8 cellular contexts compared by ENCODE assay signal in the genomic region with DNA sequence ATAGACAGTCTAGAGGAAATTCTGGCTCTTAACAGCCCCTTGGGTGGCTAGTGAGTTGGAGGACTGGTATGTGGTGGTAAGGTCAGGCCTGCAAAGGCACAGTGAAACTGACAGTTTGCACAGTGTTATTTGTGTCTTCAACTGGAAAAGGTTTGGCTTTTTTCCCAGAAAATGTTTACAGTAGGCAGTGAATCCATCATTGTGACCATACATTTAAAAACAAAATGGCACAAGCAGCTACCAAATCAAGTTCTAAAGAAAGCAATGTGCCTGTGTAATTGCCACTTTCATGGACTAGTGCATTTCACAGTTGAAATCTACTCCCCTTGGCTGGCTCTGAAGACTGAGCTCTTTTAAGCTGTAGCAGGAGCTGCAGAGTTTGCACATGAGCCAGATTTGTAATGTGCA. TPM values are rescaled to one million over a fixed set of nuclear protein-coding genes. Genes with fewer than 3 reads are reported as not detected.
A peak's percentile ranks its signal among the peaks of the same experiment; 100 is the strongest.
DNase-seq lines count a peak whose midpoint lies in the region; ATAC-seq and TF ChIP-seq lines count a peak whose summit lies in the region.

No MANE protein-coding gene starts in this region.

- H3K27me3 Mint-ChIP-seq in endothelial cell (ENCODE audit: unreplicated experiment), result peaks cover 1% of the 10 kb centered on the region

- CTCF ChIA-PET in SK-N-SH (lab: Yijun Ruan, JAX), result interaction anchor here (1.1 kb wide), 1 partner anchor 11 kb away, joined by 4 read pairs; no protein-coding TSS in a partner anchor

- peak overlapping the region; percentile 45; the same call in 1 of the 2 replicates for H3K4me2 ChIP-seq in SK-N-SH

- H3K9ac ChIP-seq in SK-N-SH, result no peak overlapping the region

- POLR2A ChIA-PET in SK-N-SH (lab: Yijun Ruan, JAX), result no interaction called here

- H3K9me3 ChIP-seq in SK-N-SH, result no peaks in the 10 kb centered on the region

- DNase-seq in LNCaP clone FGC (ENCODE audit: low read depth), result peak; percentile 94
- DNase-seq in SK-N-SH, result no peak
- DNase-seq in left ventricle myocardium superior, result no peak
- no peak for DNase-seq in endothelial cell (ENCODE audit: low spot score)
- no peak for DNase-seq in posterior vena cava (ENCODE audit: low spot score)
- DNase-seq in ecto neural progenitor cell (ENCODE audit: low spot score), result no peak

- H3K4me1 Mint-ChIP-seq in endothelial cell (ENCODE audit: unreplicated experiment), result no peaks in the 10 kb centered on the region

- H3K36me3 Mint-ChIP-seq in endothelial cell (ENCODE audit: low read depth, unreplicated experiment), result peaks cover 22% of the 10 kb centered on the region

- H3K79me2 ChIP-seq in ACC112 (ENCODE audit: control insufficient read depth, insufficient read depth, low read length, unreplicated experiment) (no peaks in the 10 kb centered on the region), SK-N-SH (ENCODE audit: insufficient read depth) (no peaks in the 10 kb centered on the region)

- TF ChIP-seq CTCF in LNCaP clone FGC (IDR thresholded peaks at IDR 0.05; ENCODE audit: control insufficient read depth, extremely low read depth, insufficient read depth) (no peak), SK-N-SH (IDR thresholded peaks at IDR 0.05) (no peak), endothelial cell (IDR thresholded peaks at IDR 0.05; ENCODE audit: unreplicated experiment) (no peak)

- H3K27ac ChIP-seq in ACC112 (ENCODE audit: low read depth, low read length) (peak overlapping the region; percentile 36; the same call in 1 of the 2 replicates), SK-N-SH (ENCODE audit: low read depth in 2 of 2, low read length in 1 of 2) (peak overlapping the region; percentile 45 to 66; a peak in 3 of 4 replicates)

- peak; percentile 29 to 59; a peak in 2 of 4 replicates for TF ChIP-seq EP300 in SK-N-SH (IDR thresholded peaks at IDR 0.05; ENCODE audit: borderline replicate concordance in 1 of 2, low read depth in 1 of 2, low read length in 1 of 2)

- H3K36me3 ChIP-seq in ACC112 (ENCODE audit: insufficient read depth, low read length) (peaks cover 5% of the 10 kb centered on the region), SK-N-SH (replicated peaks in 1 of 2; ENCODE audit: control insufficient read depth in 1 of 2, insufficient read depth in 2 of 2, low read length in 1 of 2) (peaks cover 9 to 20% of the 10 kb centered on the region in 2 experiments)

- no peaks in the 10 kb centered on the region for H3K9me3 Mint-ChIP-seq in endothelial cell (ENCODE audit: unreplicated experiment)

- H3F3A ChIP-seq in SK-N-SH (replicated peaks; ENCODE audit: insufficient read depth), result peaks cover 23% of the 10 kb centered on the region

- no peaks in the 10 kb centered on the region for H3K27me3 ChIP-seq in ACC112 (ENCODE audit: insufficient read depth, low read length)
- H3K27me3 ChIP-seq in SK-N-SH (ENCODE audit: insufficient read depth), result no peaks in the 10 kb centered on the region

- no peak for TF ChIP-seq RAD21 in SK-N-SH (IDR thresholded peaks at IDR 0.05; ENCODE audit: low read length)

- no peaks in the 10 kb centered on the region for H3K9me2 ChIP-seq in SK-N-SH

- ATAC-seq in left ventricle myocardium superior, result peak; percentile 75
- ATAC-seq in GM19328 (IDR thresholded peaks at IDR 0.05; ENCODE audit: unreplicated experiment), result no peak

- H3K4me3 Mint-ChIP-seq in endothelial cell (ENCODE audit: unreplicated experiment), result no peak overlapping the region

- no peaks in the 10 kb centered on the region for H4K20me1 ChIP-seq in SK-N-SH (ENCODE audit: insufficient read depth)

- H3K27ac Mint-ChIP-seq in endothelial cell (ENCODE audit: unreplicated experiment), result no peak overlapping the region

- H2AFZ ChIP-seq in ACC112 (ENCODE audit: low read length, unreplicated experiment) (no peak overlapping the region), SK-N-SH (ENCODE audit: low read depth) (no peak overlapping the region)

- intact Hi-C loops in left ventricle myocardium superior (cut with micrococcal nuclease) (no loop called here), posterior vena cava (cut with DNase I) (no loop called here)

- peaks cover 12% of the 10 kb centered on the region for H3K4me1 ChIP-seq in ACC112 (ENCODE audit: control insufficient read depth, insufficient read depth, low read length, unreplicated experiment)
- H3K4me1 ChIP-seq in SK-N-SH (ENCODE audit: control insufficient read depth in 1 of 2, insufficient read depth in 2 of 2, low read depth in 1 of 2, low read length in 1 of 2), result peaks cover 3 to 7% of the 10 kb centered on the region in 2 experiments

- 0 out of 2 replicates have a peak overlapping the region, but pooled peaks have one; percentile 7 for H3K4me3 ChIP-seq in ACC112 (ENCODE audit: low read depth, low read length)
- no peak overlapping the region for H3K4me3 ChIP-seq in LNCaP clone FGC (ENCODE audit: low read depth, low read length)
- no peak overlapping the region for H3K4me3 ChIP-seq in SK-N-SH (ENCODE audit: low read depth in 2 of 2, low read length in 1 of 2)

TF ChIP-seq in SK-N-SH, 30 proteins besides CTCF, POLR2A, EP300 and RAD21 (continues in another document):
- TF ChIP-seq NFIC (IDR thresholded peaks at IDR 0.05; ENCODE audit: borderline replicate concordance) (peak; percentile 89), SMC3 (IDR thresholded peaks at IDR 0.05; ENCODE audit: low read depth, low read length) (no peak), NRF1 (IDR thresholded peaks at IDR 0.05; ENCODE audit: low read depth, low read length) (no peak), GABPA (IDR thresholded peaks at IDR 0.05; ENCODE audit: low read depth) (no peak), MAX (IDR thresholded peaks at IDR 0.05; ENCODE audit: low read depth) (peak; percentile 67), RCOR1 (IDR thresholded peaks at IDR 0.05; ENCODE audit: low read length) (no peak), EZH2phosphoT487 (IDR thresholded peaks at IDR 0.05; ENCODE audit: borderline replicate concordance, low read depth) (no peak), TCF12 (IDR thresholded peaks at IDR 0.05) (peak; percentile 80), JUND (IDR thresholded peaks at IDR 0.05) (peak; percentile 77), YY1 (IDR thresholded peaks at IDR 0.05; ENCODE audit: low read depth) (no peak), USF1 (IDR thresholded peaks at IDR 0.05; ENCODE audit: borderline replicate concordance, low read depth) (no peak), GATA2 (CRISPR knock-in tag; IDR thresholded peaks at IDR 0.05) (no peak), MEF2A (IDR thresholded peaks at IDR 0.05; ENCODE audit: borderline replicate concordance, low read depth) (no peak), SIN3A (IDR thresholded peaks at IDR 0.05; ENCODE audit: borderline replicate concordance, low read depth, low read length) (no peak), MXI1 (IDR thresholded peaks at IDR 0.05; ENCODE audit: low read depth, low read length) (no peak), TAF1 (IDR thresholded peaks at IDR 0.05; ENCODE audit: borderline replicate concordance, low read depth, low read length) (no peak), IRF3 (IDR thresholded peaks at IDR 0.05; ENCODE audit: low read depth, low read length) (no peak), CHD2 (IDR thresholded peaks at IDR 0.05; ENCODE audit: low read length, partially characterized antibody) (no peak), FOSL2 (IDR thresholded peaks at IDR 0.05; ENCODE audit: borderline replicate concordance, low read depth) (peak; percentile 80; the same call in 1 of the 2 replicates), FOXM1 (IDR thresholded peaks at IDR 0.05; ENCODE audit: low read depth) (no peak), FOXJ3 (CRISPR knock-in tag; IDR thresholded peaks at IDR 0.05) (no peak)

RNA-seq across cellular contexts. Expression of gene ATPAF1, which starts 24.8 kb away (rescaled TPM):
- polyA plus RNA-seq in SK-N-SH (2012; rRNA removed), result 39.9 and 51.0 TPM in 2 replicates
- polyA plus RNA-seq in SK-N-SH (2012; cell fraction: cytosol; rRNA removed), result 55.6 and 57.4 TPM in 2 replicates
- 19.7 and 32.5 TPM in 2 replicates for polyA plus RNA-seq in SK-N-SH (2012; cell fraction: nucleus; rRNA removed)
- total RNA-seq in left ventricle myocardium superior (216 TPM), endothelial cell (ENCODE audit: unreplicated experiment) (29.8 TPM), posterior vena cava (10 to 100 TPM; 26.7 to 34.7 TPM)

RNA-seq across cellular contexts. Expression of gene MOB3C, which starts 26.8 kb away (rescaled TPM):
- 8.6 and 10.6 TPM in 2 replicates for polyA plus RNA-seq in SK-N-SH (2012; rRNA removed)
- 4.4 and 5.5 TPM in 2 replicates for polyA plus RNA-seq in SK-N-SH (2012; cell fraction: cytosol; rRNA removed)
- 17.6 and 23.1 TPM in 2 replicates for polyA plus RNA-seq in SK-N-SH (2012; cell fraction: nucleus; rRNA removed)
- total RNA-seq in left ventricle myocardium superior, result 11.2 TPM
- total RNA-seq in endothelial cell (ENCODE audit: unreplicated experiment), result 80.7 TPM
- total RNA-seq in posterior vena cava, result 10 to 100 TPM; 18.4 to 21.4 TPM

RNA-seq across cellular contexts. Expression of gene TEX38, which starts 28.3 kb away (rescaled TPM):
- polyA plus RNA-seq in SK-N-SH (2012; rRNA removed), result 0.07 and 0.24 TPM in 2 replicates
- polyA plus RNA-seq in SK-N-SH (2012; cell fraction: cytosol; rRNA removed), result not detected in 2 replicates
- polyA plus RNA-seq in SK-N-SH (2012; cell fraction: nucleus; rRNA removed), result 0.61 and 0.65 TPM in 2 replicates
- total RNA-seq in left ventricle myocardium superior, result not detected
- not detected for total RNA-seq in endothelial cell (ENCODE audit: unreplicated experiment)
- not detected for total RNA-seq in posterior vena cava

RNA-seq across cellular contexts. Expression of gene MKNK1, which starts 39.3 kb away (rescaled TPM):
- 28.2 and 29.6 TPM in 2 replicates for polyA plus RNA-seq in SK-N-SH (2012; rRNA removed)
- 18.6 and 24.6 TPM in 2 replicates for polyA plus RNA-seq in SK-N-SH (2012; cell fraction: cytosol; rRNA removed)
- 136 TPM in 2 replicates for polyA plus RNA-seq in SK-N-SH (2012; cell fraction: nucleus; rRNA removed)
- 42.5 TPM for total RNA-seq in left ventricle myocardium superior
- total RNA-seq in endothelial cell (ENCODE audit: unreplicated experiment), result 57.9 TPM
- 10 to 100 TPM; 40.3 to 59.6 TPM for total RNA-seq in posterior vena cava
